Comparison of ENCODE assay signal across 1 cellular context in genomic region chr1:89609339-89609725, GRCh38.
TF ChIP-seq lines count a peak whose summit lies in the region.

No MANE protein-coding gene starts in this region.

TF ChIP-seq in WTC11, 78 proteins besides CTCF, POLR2A, EP300 and RAD21 (continued from another document):
- TF ChIP-seq ZNF512 (CRISPR knock-in tag; IDR thresholded peaks at IDR 0.05; ENCODE audit: borderline replicate concordance), result no peak
- no peak for TF ChIP-seq TP53 (CRISPR knock-in tag; IDR thresholded peaks at IDR 0.05)
- TF ChIP-seq, protein P1, sequence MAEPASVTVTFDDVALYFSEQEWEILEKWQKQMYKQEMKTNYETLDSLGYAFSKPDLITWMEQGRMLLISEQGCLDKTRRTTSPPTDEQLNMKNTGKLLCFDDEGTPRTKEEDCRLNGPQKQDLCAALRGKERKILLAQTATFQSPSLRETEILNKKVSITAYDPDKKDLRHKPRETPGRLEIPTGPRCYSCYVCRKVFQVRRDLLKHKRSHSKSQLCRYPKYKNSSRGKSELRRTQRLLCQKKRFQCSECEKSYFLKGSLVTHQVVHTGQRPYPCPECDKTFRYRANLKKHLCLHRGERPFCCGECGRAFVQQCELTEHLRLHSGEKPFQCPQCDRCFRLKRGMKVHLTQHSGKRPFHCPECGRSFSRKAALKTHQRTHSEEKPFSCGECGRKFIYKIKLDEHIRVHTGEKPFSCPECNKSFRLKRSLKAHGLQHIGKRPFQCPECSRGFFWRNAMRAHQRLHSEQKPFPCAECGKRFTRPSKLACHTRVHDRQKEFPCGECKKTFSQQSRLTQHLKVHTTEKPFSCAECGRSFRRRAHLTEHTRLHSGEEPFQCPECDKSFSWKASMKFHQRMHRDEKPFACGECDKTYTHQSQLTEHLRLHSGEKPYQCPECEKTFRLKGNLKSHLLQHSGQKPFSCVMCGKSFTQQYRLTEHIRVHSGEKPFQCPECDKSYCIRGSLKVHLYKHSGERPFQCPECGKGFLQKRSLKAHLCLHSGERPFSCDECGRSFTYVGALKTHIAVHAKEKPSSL (CRISPR knock-in tag; conservative IDR thresholded peaks at IDR 0.05), result no peak
